Comparison of ENCODE assay signal across 22 cellular contexts in the genomic region with DNA sequence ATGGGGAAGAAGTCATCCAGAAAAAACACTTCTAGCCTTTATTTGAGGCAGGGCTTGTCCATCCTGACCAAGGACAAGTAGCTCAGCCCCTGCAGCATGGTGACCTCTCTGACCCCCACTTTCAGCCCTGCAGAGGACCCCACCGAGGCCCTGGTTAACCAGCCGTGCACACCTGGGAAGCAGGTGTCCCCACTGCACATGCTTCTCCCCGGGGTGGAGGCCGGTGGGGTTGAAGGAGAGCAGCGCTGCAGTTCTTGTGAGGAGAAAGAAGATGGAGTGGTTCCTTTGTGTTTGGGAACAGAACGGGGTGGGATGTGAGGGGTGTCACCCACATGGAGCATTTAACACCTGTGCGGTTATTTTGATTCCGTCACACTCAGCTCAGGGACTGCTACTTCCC. TPM values are rescaled to one million over a fixed set of nuclear protein-coding genes. Genes with fewer than 3 reads are reported as not detected.
A peak's percentile ranks its signal among the peaks of the same experiment; 100 is the strongest.
DNase-seq lines count a peak whose midpoint lies in the region; ATAC-seq and TF ChIP-seq lines count a peak whose summit lies in the region.
"Had no signal": no experiment of that assay in that cellular context is flagged by ENCODE, and none has a peak within 500 bp of the region (broad histone marks: within the 10 kb centered on the region; RNA-seq: fewer than 3 reads in every experiment).

No MANE protein-coding gene starts in this region.

- H3K27ac Mint-ChIP-seq in activated T-helper 17 cell treated with anti-CD3 and anti-CD28 coated beads, Interleukin-2, amount 50 U/mL, for 72 hours = peak overlapping the region; percentile 86
- H3K27ac Mint-ChIP-seq in natural killer cell treated with Interleukin-12 subunit alpha and Interleukin-12 subunit beta and Interleukin-15 and Interleukin-18, amount 100 ng/mL, for 72 hours = peak overlapping the region in 1 of 2 donors; percentile 60
- H3K27ac Mint-ChIP-seq: activated naive CD8-positive, alpha-beta T cell treated with anti-CD3 and anti-CD28 coated beads, Interleukin-2, amount 10 ng/mL, durations not matched to agents 7 days and 5 days had no signal

- WGBS in aorta, 2 donors = 87 to 92% methylated on average over 8 of the region's 8 CpGs

- no peak for TF ChIP-seq CTCF in GM12865 (IDR thresholded peaks at IDR 0.05; ENCODE audit: insufficient read depth, low read depth, low read length, missing control alignments)

- DNase-seq in GM12865 (ENCODE audit: low read depth) (no peak), midbrain (lab: John Stamatoyannopoulos, UW) (no peak), aorta (no peak)
- no peak for DNase-seq in natural killer cell treated with Interleukin-12 subunit alpha and Interleukin-12 subunit beta and Interleukin-15 and Interleukin-18, amount 100 ng/mL, for 72 hours (ENCODE audit: low spot score)
- DNase-seq: activated CD4-positive, CD25-positive, alpha-beta regulatory T cell treated with anti-CD3 and anti-CD28 coated beads, Interleukin-2, amount 50 U/mL, for 72 hours; activated naive CD8-positive, alpha-beta T cell treated with anti-CD3 and anti-CD28 coated beads, Interleukin-2, amount 10 ng/mL, durations not matched to agents 7 days and 5 days; GOT3; naive thymus-derived CD4-positive, alpha-beta T cell; NCI-H1092 treated with DMSO at 0.1 percent for 48 hours; NCI-H187 treated with DMSO at 0.1 percent for 48 hours; NCI-H526 treated with DMSO at 0.1 percent for 48 hours; spleen; stimulated activated CD4-positive, alpha-beta T cell treated with anti-CD3 and anti-CD28 coated beads, Interleukin-4, amount 100 ng/mL, for 1 hour; stimulated activated naive CD4-positive, alpha-beta T cell treated with Interleukin-2 at 50 U/mL for 16 hours; tibial artery had no signal

- no peak overlapping the region for H3K4me3 Mint-ChIP-seq in activated T-helper 17 cell treated with anti-CD3 and anti-CD28 coated beads, Interleukin-2, amount 50 U/mL, for 72 hours
- H3K4me3 Mint-ChIP-seq in natural killer cell treated with Interleukin-12 subunit alpha and Interleukin-12 subunit beta and Interleukin-15 and Interleukin-18, amount 100 ng/mL, for 72 hours = peak overlapping the region; percentile 46
- H3K4me3 Mint-ChIP-seq: activated naive CD8-positive, alpha-beta T cell treated with anti-CD3 and anti-CD28 coated beads, Interleukin-2, amount 10 ng/mL, durations not matched to agents 7 days and 5 days; naive thymus-derived CD4-positive, alpha-beta T cell had no signal

- H3K27me3 Mint-ChIP-seq in activated T-helper 17 cell treated with anti-CD3 and anti-CD28 coated beads, Interleukin-2, amount 50 U/mL, for 72 hours = no peaks in the 10 kb centered on the region
- no peaks in the 10 kb centered on the region for H3K27me3 Mint-ChIP-seq in natural killer cell treated with Interleukin-12 subunit alpha and Interleukin-12 subunit beta and Interleukin-15 and Interleukin-18, amount 100 ng/mL, for 72 hours
- H3K27me3 Mint-ChIP-seq: activated naive CD8-positive, alpha-beta T cell treated with anti-CD3 and anti-CD28 coated beads, Interleukin-2, amount 10 ng/mL, durations not matched to agents 7 days and 5 days; naive thymus-derived CD4-positive, alpha-beta T cell had no signal

- H3K27ac ChIP-seq in aorta (ENCODE audit: low read depth in 1 of 2, low read length in 2 of 2) = no peak overlapping the region
- H3K27ac ChIP-seq: C4-2B, esophagus muscularis mucosa, hepatocyte, tibial artery had no signal

- peaks cover 0 to 2% of the 10 kb centered on the region in 2 donors for H3K4me1 ChIP-seq in aorta (ENCODE audit: control insufficient read depth in 1 of 2, insufficient read depth in 2 of 2, low read length in 2 of 2)
- H3K4me1 ChIP-seq: tibial artery had no signal

- H3K4me1 Mint-ChIP-seq in activated T-helper 17 cell treated with anti-CD3 and anti-CD28 coated beads, Interleukin-2, amount 50 U/mL, for 72 hours = peaks cover 22% of the 10 kb centered on the region
- H3K4me1 Mint-ChIP-seq in natural killer cell treated with Interleukin-12 subunit alpha and Interleukin-12 subunit beta and Interleukin-15 and Interleukin-18, amount 100 ng/mL, for 72 hours (ENCODE audit: low read depth in 2 of 2) = peaks cover 23 to 40% of the 10 kb centered on the region in 2 donors

- no peaks in the 10 kb centered on the region for H3K9me3 ChIP-seq in aorta (ENCODE audit: control insufficient read depth, low read length)
- H3K9me3 ChIP-seq: esophagus muscularis mucosa, spleen, tibial artery had no signal

- H3K4me3 ChIP-seq in GM12865 (ENCODE audit: low read depth, low read length) = peak overlapping the region; percentile 42
- no peak overlapping the region for H3K4me3 ChIP-seq in aorta (ENCODE audit: low read length in 2 of 2)
- H3K4me3 ChIP-seq: esophagus muscularis mucosa, hepatocyte, spleen, tibial artery had no signal

- H3K9me3 Mint-ChIP-seq in activated T-helper 17 cell treated with anti-CD3 and anti-CD28 coated beads, Interleukin-2, amount 50 U/mL, for 72 hours = no peaks in the 10 kb centered on the region
- no peaks in the 10 kb centered on the region for H3K9me3 Mint-ChIP-seq in natural killer cell treated with Interleukin-12 subunit alpha and Interleukin-12 subunit beta and Interleukin-15 and Interleukin-18, amount 100 ng/mL, for 72 hours
- H3K9me3 Mint-ChIP-seq: activated naive CD8-positive, alpha-beta T cell treated with anti-CD3 and anti-CD28 coated beads, Interleukin-2, amount 10 ng/mL, durations not matched to agents 7 days and 5 days had no signal

- no peaks in the 10 kb centered on the region for H3K27me3 ChIP-seq in aorta (ENCODE audit: control insufficient read depth in 1 of 2, insufficient read depth in 2 of 2, low read length in 1 of 2)
- H3K27me3 ChIP-seq: esophagus muscularis mucosa, hepatocyte, spleen, tibial artery had no signal

- H3K36me3 ChIP-seq in aorta (ENCODE audit: control insufficient read depth in 1 of 2, insufficient read depth in 2 of 2, low read length in 1 of 2) = peaks cover 0 to 6% of the 10 kb centered on the region in 2 donors

- peak; percentile 11 for ATAC-seq in GM19035 (IDR thresholded peaks at IDR 0.05; ENCODE audit: unreplicated experiment)
- ATAC-seq in activated T-helper 17 cell treated with anti-CD3 and anti-CD28 coated beads, Interleukin-2, amount 50 U/mL, for 72 hours (replicated peaks) = no peak
- peak in 1 of 2 donors; percentile 18 for ATAC-seq in natural killer cell treated with Interleukin-12 subunit alpha and Interleukin-12 subunit beta and Interleukin-15 and Interleukin-18, amount 100 ng/mL, for 72 hours
- ATAC-seq in HG03196 (IDR thresholded peaks at IDR 0.05; ENCODE audit: unreplicated experiment) = no peak
- no peak for ATAC-seq in aorta (ENCODE audit: low FRiP score)
- ATAC-seq: left lobe of liver; naive thymus-derived CD4-positive, alpha-beta T cell had no signal

- H3K36me3 Mint-ChIP-seq in activated T-helper 17 cell treated with anti-CD3 and anti-CD28 coated beads, Interleukin-2, amount 50 U/mL, for 72 hours (ENCODE audit: low read depth) = peaks cover 46% of the 10 kb centered on the region
- H3K36me3 Mint-ChIP-seq in natural killer cell treated with Interleukin-12 subunit alpha and Interleukin-12 subunit beta and Interleukin-15 and Interleukin-18, amount 100 ng/mL, for 72 hours = peaks cover 15% of the 10 kb centered on the region

- intact Hi-C loops in aorta (cut with DNase I) = no loop called here

RNA-seq across cellular contexts. Expression of a gene that starts 21.1 kb away (rescaled TPM):
- 1 to 10 TPM; 5.0 to 7.8 TPM for total RNA-seq in activated T-helper 17 cell treated with anti-CD3 and anti-CD28 coated beads, Interleukin-2, amount 50 U/mL, for 72 hours
- total RNA-seq in natural killer cell treated with Interleukin-12 subunit alpha and Interleukin-12 subunit beta and Interleukin-15 and Interleukin-18, amount 100 ng/mL, for 72 hours = 10 to 100 TPM in 1 of 2 donors, 1 to 10 TPM in 1; 7.6 to 11.9 TPM
- 10 to 100 TPM; 10.5 to 12.4 TPM for total RNA-seq in aorta
- 1 to 10 TPM; 2.1 to 2.3 TPM for polyA plus RNA-seq in aorta

RNA-seq across cellular contexts. Expression of a gene that starts 34.5 kb away (rescaled TPM):
- total RNA-seq in activated T-helper 17 cell treated with anti-CD3 and anti-CD28 coated beads, Interleukin-2, amount 50 U/mL, for 72 hours = 10 to 100 TPM; 27.4 to 31.3 TPM
- 10 to 100 TPM; 25.0 to 42.1 TPM for total RNA-seq in natural killer cell treated with Interleukin-12 subunit alpha and Interleukin-12 subunit beta and Interleukin-15 and Interleukin-18, amount 100 ng/mL, for 72 hours
- 10 to 100 TPM; 12.8 to 18.4 TPM for total RNA-seq in aorta
- 1 to 10 TPM in 1 of 2 donors, under 1 TPM in 1; 0.75 to 3.7 TPM for polyA plus RNA-seq in aorta
